ENCODE assay signal across 18 cellular contexts in the genomic region with DNA sequence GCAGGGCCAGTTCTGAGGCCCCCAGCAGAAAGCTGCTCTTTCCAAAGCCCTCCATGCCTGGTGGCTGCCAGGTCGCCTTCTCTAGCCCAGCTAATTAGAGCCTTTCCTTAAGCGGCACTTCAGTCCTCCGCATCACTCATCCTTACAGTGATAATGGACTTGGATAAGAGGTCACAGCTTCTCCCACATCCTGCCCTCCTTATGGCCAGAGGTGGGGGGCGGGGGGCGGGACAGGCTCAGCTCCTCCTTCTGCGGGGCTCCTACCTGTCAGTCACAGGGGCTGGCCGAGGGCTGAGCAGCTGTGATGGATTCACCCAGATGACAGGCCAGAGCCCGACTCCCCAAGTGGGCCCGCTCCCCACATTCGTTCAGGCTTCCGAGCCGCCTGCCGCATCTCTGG.
"Had no signal": no experiment of that assay in that cellular context is flagged by ENCODE, and none has a peak within 500 bp of the region (broad histone marks: within the 10 kb centered on the region; RNA-seq: fewer than 3 reads in every experiment).

No MANE protein-coding gene starts in this region.

- H3K27me3 ChIP-seq: right lobe of liver, spleen, testis, tibial nerve had no signal

- H3K4me1 ChIP-seq: prostate gland, right lobe of liver had no signal

- H3K9me3 ChIP-seq: left ventricle myocardium inferior, lower lobe of right lung, prostate gland, right lobe of liver, spleen, testis, tibial nerve had no signal

- H3K27ac ChIP-seq: coronary artery, left ventricle myocardium inferior, lower lobe of right lung, parathyroid adenoma, prostate gland, right lobe of liver, spleen, testis, tibial nerve had no signal

- H3K4me3 ChIP-seq: coronary artery, left ventricle myocardium inferior, lower lobe of right lung, prostate gland, right lobe of liver, spleen, testis, tibial nerve had no signal

- DNase-seq: effector CD4-positive, alpha-beta T cell; kidney; left cardiac atrium; left ventricle myocardium inferior; lower lobe of right lung; midbrain; right lobe of liver; spleen; stimulated activated CD4-positive, alpha-beta T cell treated with anti-CD3 and anti-CD28 coated beads, Interleukin-15, amount 100 ng/mL, for 24 hours; stimulated activated CD4-positive, alpha-beta T cell treated with anti-CD3 and anti-CD28 coated beads, Interleukin-1b, Interleukin-23, amount 100 ng/mL, for 48 hours; stimulated activated CD4-positive, alpha-beta T cell treated with anti-CD3 and anti-CD28 coated beads, Interleukin-4, amount 100 ng/mL, for 24 hours; stimulated activated naive B cell treated with anti-CD40 and anti-IgM and Interleukin-4, amounts not matched to agents 10 μg/mL and 1 μg/mL and 100 μg/mL, for 72 hours; stimulated activated naive CD8-positive, alpha-beta T cell treated with anti-CD3 and anti-CD28 coated beads, Interleukin-15, amount 100 ng/mL, for 72 hours; testis had no signal

- H3K36me3 ChIP-seq: prostate gland, right lobe of liver had no signal
